1 cellular context compared by ENCODE assay signal in the genomic region with DNA sequence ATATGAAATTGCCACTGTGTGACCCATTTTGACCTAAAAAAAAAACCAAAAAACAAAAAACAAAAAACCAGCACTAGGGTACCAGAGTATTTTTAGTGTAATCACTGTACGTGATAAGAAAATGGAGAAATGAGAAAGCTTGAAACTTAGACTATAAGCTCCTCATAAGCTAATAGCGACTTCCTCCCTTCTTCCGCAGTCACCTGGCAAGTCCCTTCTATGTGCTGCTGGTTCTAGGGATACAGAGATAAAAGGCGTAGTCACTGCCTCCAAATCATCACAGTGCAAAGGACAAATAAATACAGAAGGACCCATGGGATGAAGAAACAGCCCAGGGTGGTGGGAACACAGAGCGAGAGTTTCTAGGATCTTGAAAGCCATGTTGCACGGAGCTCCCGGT.
TF ChIP-seq lines count a peak whose summit lies in the region.

No MANE protein-coding gene starts in this region.

TF ChIP-seq in GM23338, 12 proteins besides CTCF, POLR2A, EP300 and RAD21 (continued from another document):
- no peak for TF ChIP-seq ZNF331 (CRISPR knock-in tag; IDR thresholded peaks at IDR 0.05; ENCODE audit: low read depth)
- no peak for TF ChIP-seq POLR2AphosphoS5 (IDR thresholded peaks at IDR 0.05; ENCODE audit: low read depth)
TF ChIP-seq in GM23338: peak in this region for 0.
